Comparison of ENCODE assay signal across 8 cellular contexts in the genomic region with DNA sequence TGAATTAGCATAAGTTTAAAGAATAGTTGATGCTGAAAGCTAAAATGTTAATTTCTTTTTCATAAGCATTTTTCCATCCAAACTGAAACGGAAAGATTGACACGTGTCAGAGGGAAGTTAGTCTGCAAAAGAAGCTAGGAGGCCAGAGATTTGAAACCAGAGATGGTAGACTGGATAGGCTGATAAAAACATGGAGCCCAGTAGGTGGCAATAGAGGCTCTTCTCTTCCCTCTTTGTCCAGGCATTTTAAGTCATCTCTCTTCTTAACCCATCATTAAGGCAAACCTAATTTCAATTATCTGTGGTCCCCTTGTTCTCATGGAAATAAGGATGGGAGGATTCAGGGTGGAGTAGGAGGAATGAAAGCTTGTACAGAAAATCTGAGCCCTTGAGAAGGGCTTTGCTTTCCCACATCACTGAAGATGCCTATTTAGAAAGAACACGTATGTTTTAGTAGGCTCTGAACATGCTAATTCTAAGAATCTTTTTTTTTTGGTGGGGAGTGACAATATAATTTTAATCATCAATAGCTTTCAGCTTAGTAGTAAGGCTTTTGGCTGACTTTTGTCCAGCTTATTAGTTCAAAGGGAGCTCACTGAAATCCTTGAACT.
DNase-seq lines count a peak whose midpoint lies in the region; ATAC-seq and TF ChIP-seq lines count a peak whose summit lies in the region.

No MANE protein-coding gene starts in this region.

- no peaks in the 10 kb centered on the region for H3K27me3 ChIP-seq in effector memory CD4-positive, alpha-beta T cell (replicated peaks; ENCODE audit: control insufficient read depth, insufficient read depth, low read length, poor library complexity, severe bottlenecking)

- TF ChIP-seq CTCF in NB4 (IDR thresholded peaks at IDR 0.05; ENCODE audit: low read depth, low read length) (peak; percentile 57), fibroblast of the aortic adventitia (IDR thresholded peaks at IDR 0.05; ENCODE audit: insufficient read depth, low read length) (peak; percentile 81)

- no peak overlapping the region for H3K4me3 Mint-ChIP-seq in activated T-helper 17 cell treated with anti-CD3 and anti-CD28 coated beads, Interleukin-2, amount 50 U/mL, for 72 hours

- no peak overlapping the region for H3K4me3 ChIP-seq in NB4 (ENCODE audit: low read depth, low read length)
- no peak overlapping the region for H3K4me3 ChIP-seq in fibroblast of the aortic adventitia (ENCODE audit: low read depth, low read length)
- H3K4me3 ChIP-seq in effector memory CD4-positive, alpha-beta T cell (ENCODE audit: insufficient read depth, low read depth, low read length, poor library complexity, severe bottlenecking), result no peak overlapping the region

- ATAC-seq in HG03565 (IDR thresholded peaks at IDR 0.05; ENCODE audit: unreplicated experiment), result no peak
- no peak for ATAC-seq in activated T-helper 17 cell treated with anti-CD3 and anti-CD28 coated beads, Interleukin-2, amount 50 U/mL, for 72 hours (replicated peaks)

- H3K27ac ChIP-seq in effector memory CD4-positive, alpha-beta T cell (ENCODE audit: insufficient read depth, low read length, poor library complexity, severe bottlenecking), result no peak overlapping the region

- no peaks in the 10 kb centered on the region for H3K9me3 Mint-ChIP-seq in activated T-helper 17 cell treated with anti-CD3 and anti-CD28 coated beads, Interleukin-2, amount 50 U/mL, for 72 hours

- no peaks in the 10 kb centered on the region for H3K36me3 ChIP-seq in effector memory CD4-positive, alpha-beta T cell (ENCODE audit: control insufficient read depth, insufficient read depth, low read length)

- no peak for TF ChIP-seq POLR2A in NB4 (IDR thresholded peaks at IDR 0.05; ENCODE audit: extremely low read depth, insufficient read length)

- in situ Hi-C loops in SK-MEL-5 (cut with HindIII; ENCODE audit: low pct_unique_long_range_greater_than_20kb, low sequenced_read_pairs), result no loop called here

- DNase-seq in GDM1 (lab: John Stamatoyannopoulos, UW) (peak; percentile 11), NB4 (ENCODE audit: low read depth) (peak; percentile 41), SK-MEL-5 (ENCODE audit: low read depth, low spot score) (peak; percentile 62), fibroblast of the aortic adventitia (ENCODE audit: low read depth) (peak; percentile 74), retina (peak; percentile 65)
- no peak for DNase-seq in effector memory CD4-positive, alpha-beta T cell

- H3K27me3 Mint-ChIP-seq in activated T-helper 17 cell treated with anti-CD3 and anti-CD28 coated beads, Interleukin-2, amount 50 U/mL, for 72 hours, result peaks cover 18% of the 10 kb centered on the region

- no peaks in the 10 kb centered on the region for H3K4me1 Mint-ChIP-seq in activated T-helper 17 cell treated with anti-CD3 and anti-CD28 coated beads, Interleukin-2, amount 50 U/mL, for 72 hours

- no peaks in the 10 kb centered on the region for H3K4me1 ChIP-seq in effector memory CD4-positive, alpha-beta T cell (ENCODE audit: control insufficient read depth, insufficient read depth, low read length, poor library complexity, severe bottlenecking)

- H3K9me3 ChIP-seq in effector memory CD4-positive, alpha-beta T cell (ENCODE audit: control insufficient read depth, low read length), result no peaks in the 10 kb centered on the region

- H3K36me3 Mint-ChIP-seq in activated T-helper 17 cell treated with anti-CD3 and anti-CD28 coated beads, Interleukin-2, amount 50 U/mL, for 72 hours (ENCODE audit: low read depth), result no peaks in the 10 kb centered on the region

- H3K27ac Mint-ChIP-seq in activated T-helper 17 cell treated with anti-CD3 and anti-CD28 coated beads, Interleukin-2, amount 50 U/mL, for 72 hours, result no peak overlapping the region

Comparison
In these comparisons a context has a peak if more than half of its experiments do, and no peak if none do; other contexts are left out.
1. DNase-seq: peak in GDM1 (single experiment), NB4 (single experiment), SK-MEL-5 (single experiment), fibroblast of the aortic adventitia (single experiment) and retina (single experiment); none in effector memory CD4-positive, alpha-beta T cell (0 of 3).